Comparison of ENCODE assay signal across 8 cellular contexts in genomic region chr19:5624154-5624663, GRCh38. TPM values are rescaled to one million over a fixed set of nuclear protein-coding genes. Genes with fewer than 3 reads are reported as not detected.
DNase-seq lines count a peak whose midpoint lies in the region; ATAC-seq and TF ChIP-seq lines count a peak whose summit lies in the region.

No MANE protein-coding gene starts in this region.

- no peaks in the 10 kb centered on the region for H3K27me3 Mint-ChIP-seq in CD4-positive, alpha-beta T cell
- no peaks in the 10 kb centered on the region for H3K27me3 Mint-ChIP-seq in activated naive CD4-positive, alpha-beta T cell treated with anti-CD3 and anti-CD28 coated beads for 36 hours (ENCODE audit: low read depth)

- H3K23ac ChIP-seq in trophoblast cell (ENCODE audit: low read length), result no peak overlapping the region

- H3K4me1 Mint-ChIP-seq in CD4-positive, alpha-beta T cell (ENCODE audit: low read depth), result peaks cover 84% of the 10 kb centered on the region
- H3K4me1 Mint-ChIP-seq in activated naive CD4-positive, alpha-beta T cell treated with anti-CD3 and anti-CD28 coated beads for 36 hours (ENCODE audit: low read depth), result peaks cover 69% of the 10 kb centered on the region

- peak overlapping the region; percentile 98 for H3K4me2 ChIP-seq in KMS-11
- H3K4me2 ChIP-seq in trophoblast cell (ENCODE audit: low read length), result peak overlapping the region; percentile 90

- no peak overlapping the region for H2BK120ac ChIP-seq in trophoblast cell (ENCODE audit: insufficient read depth, low read length, poor library complexity)

- no peaks in the 10 kb centered on the region for H3K9me3 ChIP-seq in CD4-positive, alpha-beta T cell (ENCODE audit: control insufficient read depth, low read length)
- H3K9me3 ChIP-seq in heart left ventricle (no peaks in the 10 kb centered on the region), trophoblast cell (ENCODE audit: insufficient read depth, low read depth, low read length) (no peaks in the 10 kb centered on the region)

- peak overlapping the region; percentile 98 for H3K27ac Mint-ChIP-seq in CD4-positive, alpha-beta T cell
- H3K27ac Mint-ChIP-seq in activated naive CD4-positive, alpha-beta T cell treated with anti-CD3 and anti-CD28 coated beads for 36 hours, result peak overlapping the region; percentile 85

- H3K4me1 ChIP-seq in KMS-11 (ENCODE audit: low read depth, poor library complexity, severe bottlenecking), result peaks cover 58% of the 10 kb centered on the region
- H3K4me1 ChIP-seq in heart left ventricle, result peaks cover 14 to 80% (median 70%) of the 10 kb centered on the region in 12 donors
- peaks cover 8 to 14% of the 10 kb centered on the region in 2 experiments for H3K4me1 ChIP-seq in trophoblast cell (ENCODE audit: control insufficient read depth in 1 of 2, insufficient read depth in 2 of 2, low read length in 2 of 2)

- no peak overlapping the region for H4K12ac ChIP-seq in trophoblast cell (ENCODE audit: low read depth, low read length)

- peak in 3 of 10 experiments; percentile 15 to 36 (median 23) for DNase-seq in CD4-positive, alpha-beta T cell
- peak; percentile 31 for DNase-seq in activated naive CD4-positive, alpha-beta T cell treated with anti-CD3 and anti-CD28 coated beads for 36 hours
- DNase-seq in heart left ventricle (peak in 3 of 5 donors; percentile 20 to 56 (median 43)), trophoblast cell (no peak), SKM-1 treated with dmso at 0.1 percent for 144 hours (lab: John Stamatoyannopoulos, UW; ENCODE audit: unreplicated experiment) (no peak)

- H3K4me3 ChIP-seq in KMS-11 (IDR thresholded peaks at IDR 0.05; ENCODE audit: insufficient read depth, low read depth, low read length) (no peak overlapping the region), heart left ventricle (peak overlapping the region; percentile 84 to 99 (median 96)), trophoblast cell (ENCODE audit: low read depth, low read length) (peak overlapping the region; percentile 99)

- peak overlapping the region; percentile 100 for H3K4ac ChIP-seq in trophoblast cell (ENCODE audit: low read depth, low read length)

- no peak overlapping the region for H4K91ac ChIP-seq in trophoblast cell (ENCODE audit: low read depth, low read length)

- 2 to 4% (median 3%) methylated on average over 15 of the region's 15 CpGs for WGBS in heart left ventricle, 4 donors
- WGBS in trophoblast cell (ENCODE audit: extremely low coverage, insufficient coverage, insufficient read length), result no CpG with 5 or more reads among the region's 15 CpGs

- no peak overlapping the region for H3K18ac ChIP-seq in trophoblast cell (ENCODE audit: low read length)

- peaks cover 13% of the 10 kb centered on the region; the same call in 1 of the 2 replicates for H3K36me3 ChIP-seq in KMS-11 (ENCODE audit: insufficient read depth)
- peaks cover 0 to 66% (median 60%) of the 10 kb centered on the region in 9 donors for H3K36me3 ChIP-seq in heart left ventricle
- peaks cover 26 to 48% of the 10 kb centered on the region in 2 experiments for H3K36me3 ChIP-seq in trophoblast cell (ENCODE audit: control insufficient read depth in 1 of 2, insufficient read depth in 2 of 2, low read length in 2 of 2)

- H2AK5ac ChIP-seq in trophoblast cell (ENCODE audit: low read length), result no peak overlapping the region

- H3K79me1 ChIP-seq in trophoblast cell (ENCODE audit: low read length), result peaks cover 14% of the 10 kb centered on the region

- POLR2A ChIA-PET in CD4-positive, alpha-beta T cell (lab: Charles Lee), result interaction anchor here (0.6 to 4.0 kb wide), 6 partner anchors 62 to 280 kb away, joined by 3 to 51 read pairs (median 19); partner anchors contain the start of genes CATSPERD, DUS3L, LONP1 and RPL36

- peak overlapping the region; percentile 96 for H3K4me3 Mint-ChIP-seq in CD4-positive, alpha-beta T cell
- H3K4me3 Mint-ChIP-seq in activated naive CD4-positive, alpha-beta T cell treated with anti-CD3 and anti-CD28 coated beads for 36 hours, result peak overlapping the region; percentile 100

- peak overlapping the region; percentile 90 for H3K27ac ChIP-seq in CD4-positive, alpha-beta T cell (ENCODE audit: low read depth, low read length)
- H3K27ac ChIP-seq in KMS-11, result no peak overlapping the region
- peak overlapping the region; percentile 93 to 98 (median 94) for H3K27ac ChIP-seq in heart left ventricle
- no peak overlapping the region for H3K27ac ChIP-seq in trophoblast cell (ENCODE audit: low read depth, low read length)

- TF ChIP-seq POLR2A in heart left ventricle (IDR thresholded peaks at IDR 0.05), result no peak

- intact Hi-C loops in CD4-positive, alpha-beta T cell (cut with DNase I, micrococcal nuclease), result loop anchor here (2.0 to 10.0 kb wide), 3 partner anchors 55 to 1219 kb away; partner anchors contain the start of genes CHAF1A (in 1 of the 2), DUS3L (in 1 of the 2) and SH3GL1 (in 1 of the 2)
- intact Hi-C loops in activated naive CD4-positive, alpha-beta T cell treated with anti-CD3 and anti-CD28 coated beads for 36 hours (cut with micrococcal nuclease), result loop anchor here (5.0 to 10.0 kb wide), 3 partner anchors 278 to 712 kb away; partner anchors contain the start of genes NDUFA11, RANBP3 and VMAC
- intact Hi-C loops in heart left ventricle (cut with DNase I), result loop anchor here in 4 of 10 donors (5.0 to 10.0 kb wide), 4 partner anchors 51 to 168 kb away; partner anchors contain the start of genes DUS3L (in 1 of the 4), HSD11B1L (in 1 of the 4), MICOS13 (in 1 of the 4) and RPL36 (in 1 of the 4)

- no peak overlapping the region for H4K8ac ChIP-seq in trophoblast cell (ENCODE audit: low read depth, low read length)

- no peak for TF ChIP-seq CTCF in CD4-positive, alpha-beta T cell (IDR thresholded peaks at IDR 0.05)
- TF ChIP-seq CTCF in KMS-11 (conservative IDR thresholded peaks at IDR 0.05; ENCODE audit: low read depth, low read length), result no peak
- TF ChIP-seq CTCF in heart left ventricle (IDR thresholded peaks at IDR 0.05), result no peak

- H3K36me3 Mint-ChIP-seq in CD4-positive, alpha-beta T cell (ENCODE audit: low read depth), result peaks cover 93% of the 10 kb centered on the region
- peaks cover 68% of the 10 kb centered on the region for H3K36me3 Mint-ChIP-seq in activated naive CD4-positive, alpha-beta T cell treated with anti-CD3 and anti-CD28 coated beads for 36 hours (ENCODE audit: low read depth)

- H4K20me1 ChIP-seq in KMS-11 (ENCODE audit: insufficient read depth), result peaks cover 50% of the 10 kb centered on the region

- H3K14ac ChIP-seq in trophoblast cell (ENCODE audit: low read length), result no peak overlapping the region

- no peaks in the 10 kb centered on the region for H3K9me3 Mint-ChIP-seq in CD4-positive, alpha-beta T cell
- H3K9me3 Mint-ChIP-seq in activated naive CD4-positive, alpha-beta T cell treated with anti-CD3 and anti-CD28 coated beads for 36 hours, result no peaks in the 10 kb centered on the region

- H3K9ac ChIP-seq in KMS-11 (peak overlapping the region; percentile 89; the same call in 1 of the 2 replicates), trophoblast cell (ENCODE audit: low read length) (peak overlapping the region; percentile 95)

- ATAC-seq in CD4-positive, alpha-beta T cell (ENCODE audit: poor library complexity), result no peak
- ATAC-seq in heart left ventricle (no peak), GM21786 (IDR thresholded peaks at IDR 0.05; ENCODE audit: unreplicated experiment) (no peak), HG02798 (IDR thresholded peaks at IDR 0.05; ENCODE audit: poor library complexity, unreplicated experiment) (no peak)

- H2AFZ ChIP-seq in KMS-11 (ENCODE audit: low read depth), result no peak overlapping the region
- H2AFZ ChIP-seq in trophoblast cell (ENCODE audit: insufficient read depth, low read length, poor library complexity), result no peak overlapping the region

- CTCF ChIA-PET in CD4-positive, alpha-beta T cell (lab: Charles Lee), result interaction anchor here (0.7 to 1.0 kb wide), 3 partner anchors 63 to 655 kb away, joined by 3 read pairs; partner anchors contain the start of gene KDM4B
- CTCF ChIA-PET in activated naive CD4-positive, alpha-beta T cell treated with anti-CD3 and anti-CD28 coated beads for 36 hours (lab: Charles Lee), result interaction anchor here (0.6 to 1.7 kb wide), 2 partner anchors 13 to 62 kb away, joined by 3 to 5 read pairs; no protein-coding TSS in a partner anchor

- H3K79me2 ChIP-seq in KMS-11 (ENCODE audit: insufficient read depth, low read depth), result peaks cover 89% of the 10 kb centered on the region
- H3K79me2 ChIP-seq in trophoblast cell (ENCODE audit: control insufficient read depth, insufficient read depth, low read length, poor library complexity), result peaks cover 43% of the 10 kb centered on the region

- no peaks in the 10 kb centered on the region for H3K27me3 ChIP-seq in CD4-positive, alpha-beta T cell (ENCODE audit: control insufficient read depth, insufficient read depth, low read length)
- no peaks in the 10 kb centered on the region for H3K27me3 ChIP-seq in KMS-11 (ENCODE audit: insufficient read depth, low read depth)
- H3K27me3 ChIP-seq in heart left ventricle, result no peaks in the 10 kb centered on the region
- H3K27me3 ChIP-seq in trophoblast cell (ENCODE audit: insufficient read depth, low read length), result no peaks in the 10 kb centered on the region

- no peak overlapping the region for H2BK12ac ChIP-seq in trophoblast cell (ENCODE audit: low read length)

- no peak overlapping the region for H2BK5ac ChIP-seq in trophoblast cell (ENCODE audit: low read depth, low read length, poor library complexity)

RNA-seq across cellular contexts. Expression of gene SAFB, which starts 1.3 kb away (rescaled TPM):
- 100 to 1,000 TPM; 195 to 200 TPM for total RNA-seq in CD4-positive, alpha-beta T cell
- 100 to 1,000 TPM; 120 to 129 TPM for total RNA-seq in activated naive CD4-positive, alpha-beta T cell treated with anti-CD3 and anti-CD28 coated beads for 36 hours
- total RNA-seq in heart left ventricle, result 10 to 100 TPM; 22.3 to 59.6 (median 48.0) TPM
- 10 to 100 TPM; 43.5 to 48.9 TPM for polyA plus RNA-seq in heart left ventricle
- 75.5 and 76.6 TPM in 2 replicates for polyA plus RNA-seq in trophoblast cell (2013)

RNA-seq across cellular contexts. Expression of gene SAFB2, which starts 1.6 kb away (rescaled TPM):
- total RNA-seq in CD4-positive, alpha-beta T cell, result 100 to 1,000 TPM; 238 to 246 TPM
- 100 to 1,000 TPM; 108 to 118 TPM for total RNA-seq in activated naive CD4-positive, alpha-beta T cell treated with anti-CD3 and anti-CD28 coated beads for 36 hours
- 10 to 100 TPM; 14.2 to 56.7 (median 44.2) TPM for total RNA-seq in heart left ventricle
- 10 to 100 TPM; 32.8 to 49.7 TPM for polyA plus RNA-seq in heart left ventricle
- polyA plus RNA-seq in trophoblast cell (2013), result 31.8 and 32.5 TPM in 2 replicates

RNA-seq across cellular contexts. Expression of gene MICOS13, which starts 56.1 kb away (rescaled TPM):
- total RNA-seq in CD4-positive, alpha-beta T cell, result 10 to 100 TPM; 21.7 to 23.0 TPM
- 10 to 100 TPM; 43.3 to 44.8 TPM for total RNA-seq in activated naive CD4-positive, alpha-beta T cell treated with anti-CD3 and anti-CD28 coated beads for 36 hours
- total RNA-seq in heart left ventricle, result 100 to 1,000 TPM; 103 to 149 (median 123) TPM
- polyA plus RNA-seq in heart left ventricle, result 100 to 1,000 TPM; 178 to 435 TPM
- 31.3 and 32.4 TPM in 2 replicates for polyA plus RNA-seq in trophoblast cell (2013)

RNA-seq across cellular contexts. Expression of gene TINCR, which starts 56.5 kb away (rescaled TPM):
- total RNA-seq in CD4-positive, alpha-beta T cell, result 1 to 10 TPM in 1 of 2 experiments, under 1 TPM in 1; 0.74 to 1.6 TPM
- total RNA-seq in activated naive CD4-positive, alpha-beta T cell treated with anti-CD3 and anti-CD28 coated beads for 36 hours, result 1 to 10 TPM in 1 of 2 experiments, under 1 TPM in 1; 0.83 to 1.0 TPM
- under 1 TPM in 4 of 9 donors, not detected in 5; 0.17 to 0.44 (median 0.30) TPM for total RNA-seq in heart left ventricle
- under 1 TPM in 1 of 2 donors, not detected in 1; 0.07 TPM for polyA plus RNA-seq in heart left ventricle
- polyA plus RNA-seq in trophoblast cell (2013), result 72.9 and 77.9 TPM in 2 replicates

RNA-seq across cellular contexts. Expression of gene HSD11B1L, which starts 56.6 kb away (rescaled TPM):
- total RNA-seq in CD4-positive, alpha-beta T cell, result 1 to 10 TPM; 2.4 to 2.9 TPM
- total RNA-seq in activated naive CD4-positive, alpha-beta T cell treated with anti-CD3 and anti-CD28 coated beads for 36 hours, result 1 to 10 TPM; 2.6 to 3.0 TPM
- total RNA-seq in heart left ventricle, result 10 to 100 TPM in 2 of 9 donors, 1 to 10 TPM in 7; 3.7 to 14.4 (median 5.2) TPM
- 1 to 10 TPM; 5.4 to 6.6 TPM for polyA plus RNA-seq in heart left ventricle
- polyA plus RNA-seq in trophoblast cell (2013), result 8.4 and 8.7 TPM in 2 replicates

Comparison
In these comparisons a context has a peak if more than half of its experiments do, and no peak if none do; other contexts are left out.
1. DNase-seq: peak in activated naive CD4-positive, alpha-beta T cell treated with anti-CD3 and anti-CD28 coated beads for 36 hours (single experiment) and heart left ventricle (3 of 5); none in trophoblast cell (0 of 2) and SKM-1 treated with dmso at 0.1 percent for 144 hours (single experiment).
2. H3K27ac ChIP-seq: peak in CD4-positive, alpha-beta T cell (single experiment) and heart left ventricle (12 of 12); none in KMS-11 (single experiment) and trophoblast cell (single experiment).